Comparison of ENCODE assay signal across 14 cellular contexts in the genomic region with DNA sequence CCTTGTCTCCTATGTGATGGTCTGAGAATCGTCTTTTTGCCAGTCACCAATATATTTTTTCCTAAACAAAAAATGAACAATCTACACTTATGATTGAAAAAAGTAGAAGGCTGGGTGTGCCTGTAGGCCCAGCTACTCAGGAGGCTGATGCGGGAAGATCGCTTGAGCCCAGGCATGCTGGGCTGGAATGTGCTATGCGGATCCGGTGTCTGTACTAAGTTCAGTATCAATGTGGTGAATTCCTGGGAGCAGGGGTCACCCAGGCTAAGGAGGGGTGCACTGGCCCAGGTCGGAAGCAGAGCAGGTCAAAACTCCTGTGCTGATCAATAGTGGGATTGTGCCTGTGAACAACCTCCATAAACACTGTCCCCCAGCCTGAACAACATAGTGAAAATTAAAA. TPM values are rescaled to one million over a fixed set of nuclear protein-coding genes. Genes with fewer than 3 reads are reported as not detected.
DNase-seq lines count a peak whose midpoint lies in the region; ATAC-seq and TF ChIP-seq lines count a peak whose summit lies in the region.
"Had no signal": no experiment of that assay in that cellular context is flagged by ENCODE, and none has a peak within 500 bp of the region (broad histone marks: within the 10 kb centered on the region; RNA-seq: fewer than 3 reads in every experiment).

No MANE protein-coding gene starts in this region.

- no peaks in the 10 kb centered on the region for H3K9me3 Mint-ChIP-seq in Caco-2 (ENCODE audit: unreplicated experiment)
- H3K9me3 Mint-ChIP-seq in endodermal cell, result no peaks in the 10 kb centered on the region
- H3K9me3 Mint-ChIP-seq in progenitor cell of endocrine pancreas (ENCODE audit: low read depth), result no peaks in the 10 kb centered on the region
- H3K9me3 Mint-ChIP-seq: CD8-positive, alpha-beta T cell; H9 had no signal

- H2BK120ac ChIP-seq in IMR-90 (ENCODE audit: low read depth, low read length), result 0 out of 2 replicates have a peak overlapping the region, but pooled peaks have one; percentile 41

- H4K20me1 ChIP-seq in IMR-90 (ENCODE audit: insufficient read depth, low read length), result no peaks in the 10 kb centered on the region
- H4K20me1 ChIP-seq: BLaER1 treated with 17β-estradiol and CSF1 and Interleukin-3, amounts not matched to agents 10 nM and 100 nM had no signal

- TF ChIP-seq RAD21 in IMR-90 (IDR thresholded peaks at IDR 0.05; ENCODE audit: low read length), result no peak

- H3K4me2 ChIP-seq in IMR-90 (ENCODE audit: low read depth, low read length), result no peak overlapping the region
- H3K4me2 ChIP-seq: BLaER1 treated with 17β-estradiol and CSF1 and Interleukin-3, amounts not matched to agents 10 nM and 100 nM had no signal

- dilution Hi-C loops in IMR-90 (cut with HindIII; ENCODE audit: low sequenced_read_pairs, unreplicated experiment), result no loop called here

- in situ Hi-C loops in IMR-90 (cut with MboI; ENCODE audit: low sequenced_read_pairs), result no loop called here

- H3K18ac ChIP-seq in IMR-90 (ENCODE audit: low read depth, low read length), result no peak overlapping the region

- no peak overlapping the region for H3K4me3 ChIP-seq in Caco-2 (ENCODE audit: low read depth, low read length)
- H3K4me3 ChIP-seq in IMR-90 (ENCODE audit: insufficient read depth, low read depth, low read length), result no peak overlapping the region
- no peak overlapping the region for H3K4me3 ChIP-seq in endodermal cell (ENCODE audit: low read length)
- H3K4me3 ChIP-seq: BLaER1 treated with 17β-estradiol and CSF1 and Interleukin-3, amounts not matched to agents 10 nM and 100 nM had no signal

- CTCF ChIA-PET in Caco-2 (lab: Charles Lee) (no interaction called here), IMR-90 (lab: Yijun Ruan, JAX) (no interaction called here)

- no peak overlapping the region for H2AK9ac ChIP-seq in IMR-90 (replicated peaks; ENCODE audit: low read depth, low read length, poor library complexity)

- no peak for TF ChIP-seq POLR2A in IMR-90 (IDR thresholded peaks at IDR 0.05; ENCODE audit: low read depth, low read length)

- H2BK5ac ChIP-seq in IMR-90 (ENCODE audit: low read depth, low read length, poor library complexity, severe bottlenecking), result no peak overlapping the region

- POLR2A ChIA-PET in Caco-2 (lab: Charles Lee), result no interaction called here
- POLR2A ChIA-PET in IMR-90 (lab: Charles Lee; ENCODE audit: unreplicated experiment), result no interaction called here

- DNase-seq in Caco-2, result peak in 1 of 2 experiments; percentile 17
- DNase-seq in IMR-90, result no peak
- DNase-seq in endodermal cell, result no peak
- no peak for DNase-seq in progenitor cell of endocrine pancreas (ENCODE audit: low spot score, unreplicated experiment)
- no peak for DNase-seq in activated naive CD4-positive, alpha-beta T cell treated with anti-CD3 and anti-CD28 coated beads, Interleukin-2, amount 50 U/mL, for 16 hours
- no peak for DNase-seq in NCI-H526 (lab: John Stamatoyannopoulos, UW)
- DNase-seq: CD8-positive, alpha-beta T cell; DMS 273 treated with DMSO at 0.1 percent for 48 hours; DMS53; GDM1; GOT3; H9 had no signal

- intact Hi-C loops in Caco-2 (cut with micrococcal nuclease; ENCODE audit: unreplicated experiment) (no loop called here), IMR-90 (cut with micrococcal nuclease) (no loop called here)

- H3K27ac Mint-ChIP-seq in Caco-2 (ENCODE audit: unreplicated experiment), result peak overlapping the region; percentile 64
- H3K27ac Mint-ChIP-seq in endodermal cell, result peak overlapping the region; percentile 5
- peak overlapping the region; percentile 78 for H3K27ac Mint-ChIP-seq in progenitor cell of endocrine pancreas
- H3K27ac Mint-ChIP-seq: B cell; CD8-positive, alpha-beta T cell; H9 had no signal

- no peak overlapping the region for H3K56ac ChIP-seq in IMR-90 (ENCODE audit: extremely low read depth, insufficient read depth, low read length)

- peaks cover 19% of the 10 kb centered on the region for H3K4me1 ChIP-seq in Caco-2
- peaks cover 4% of the 10 kb centered on the region for H3K4me1 ChIP-seq in IMR-90 (ENCODE audit: control insufficient read depth, insufficient read depth, low read length)
- H3K4me1 ChIP-seq in endodermal cell (ENCODE audit: control insufficient read depth, insufficient read depth, low read length), result no peaks in the 10 kb centered on the region
- H3K4me1 ChIP-seq: BLaER1 treated with 17β-estradiol and CSF1 and Interleukin-3, amounts not matched to agents 10 nM and 100 nM had no signal

- TSS peak; percentile 66 for BruUV-seq in Caco-2 (replicated peaks; lab: Mats Ljungman, UMichigan)
- BruUV-seq in IMR-90 (replicated peaks; lab: Mats Ljungman, UMichigan), result no TSS peak

- H3K23ac ChIP-seq in IMR-90 (ENCODE audit: low read depth, low read length), result no peak overlapping the region

- H3K9me3 ChIP-seq in Caco-2, result no peaks in the 10 kb centered on the region
- H3K9me3 ChIP-seq in IMR-90 (ENCODE audit: control insufficient read depth, insufficient read depth, low read length), result no peaks in the 10 kb centered on the region
- H3K9me3 ChIP-seq in endodermal cell (ENCODE audit: control insufficient read depth, low read length), result no peaks in the 10 kb centered on the region
- H3K9me3 ChIP-seq: BLaER1 treated with 17β-estradiol and CSF1 and Interleukin-3, amounts not matched to agents 10 nM and 100 nM had no signal

- peaks cover 37% of the 10 kb centered on the region for H3K4me1 Mint-ChIP-seq in Caco-2 (ENCODE audit: low read depth, unreplicated experiment)
- H3K4me1 Mint-ChIP-seq in endodermal cell, result peaks cover 6% of the 10 kb centered on the region
- peaks cover 11% of the 10 kb centered on the region for H3K4me1 Mint-ChIP-seq in progenitor cell of endocrine pancreas (ENCODE audit: low read depth)
- H3K4me1 Mint-ChIP-seq: B cell had no signal

- H3K9ac ChIP-seq in IMR-90 (ENCODE audit: low read depth, low read length), result no peak overlapping the region
- no peak overlapping the region for H3K9ac ChIP-seq in endodermal cell (ENCODE audit: extremely low read depth, low read length, poor library complexity, severe bottlenecking)
- H3K9ac ChIP-seq: BLaER1 treated with 17β-estradiol and CSF1 and Interleukin-3, amounts not matched to agents 10 nM and 100 nM had no signal

- TF ChIP-seq CTCF in Caco-2 (IDR thresholded peaks at IDR 0.05; ENCODE audit: insufficient read depth in 1 of 2, low read depth in 1 of 2, low read length in 1 of 2, severe bottlenecking in 1 of 2, unreplicated experiment in 1 of 2), result no peak
- TF ChIP-seq CTCF in IMR-90 (conservative IDR thresholded peaks at IDR 0.05; ENCODE audit: low read depth, low read length), result no peak
- no peak for TF ChIP-seq CTCF in endodermal cell (conservative IDR thresholded peaks at IDR 0.05)
- no peak for TF ChIP-seq CTCF in progenitor cell of endocrine pancreas (IDR thresholded peaks at IDR 0.05; ENCODE audit: unreplicated experiment)

- H3K36me3 Mint-ChIP-seq in Caco-2 (ENCODE audit: insufficient read depth, unreplicated experiment) (peaks cover 10% of the 10 kb centered on the region), endodermal cell (ENCODE audit: low read depth) (no peaks in the 10 kb centered on the region), progenitor cell of endocrine pancreas (ENCODE audit: insufficient read depth) (no peaks in the 10 kb centered on the region)
- H3K36me3 Mint-ChIP-seq: CD8-positive, alpha-beta T cell had no signal

- H3K14ac ChIP-seq in IMR-90 (replicated peaks; ENCODE audit: low read depth, low read length), result no peak overlapping the region

- no peak overlapping the region for H2BK20ac ChIP-seq in IMR-90 (ENCODE audit: low read depth, low read length)

- H4K91ac ChIP-seq in IMR-90 (ENCODE audit: insufficient read depth, low read depth, low read length), result 0 out of 2 replicates have a peak overlapping the region, but pooled peaks have one; percentile 0

- 95% methylated on average over 4 of the region's 6 CpGs; no CpG with 5 or more reads in 1 of the 2 experiments for WGBS in IMR-90 (ENCODE audit: extremely low coverage in 2 of 2, insufficient read length in 1 of 2), 2 experiments
- 92% methylated on average over 6 of the region's 6 CpGs; no CpG with 5 or more reads in 1 of the 2 experiments for WGBS in endodermal cell (ENCODE audit: insufficient coverage in 1 of 2, insufficient read length in 1 of 2), 2 experiments

- H2BK15ac ChIP-seq in IMR-90 (ENCODE audit: low read depth, low read length), result no peak overlapping the region

- H3K9me1 ChIP-seq in IMR-90 (ENCODE audit: insufficient read depth, low read length), result no peaks in the 10 kb centered on the region; the same call in 1 of the 2 replicates

- H4K5ac ChIP-seq in IMR-90 (ENCODE audit: low read depth, low read length), result no peak overlapping the region

- H4K8ac ChIP-seq in IMR-90 (ENCODE audit: low read depth in 2 of 2, low read length in 2 of 2), result no peak overlapping the region

- H2AFZ ChIP-seq in IMR-90 (replicated peaks; ENCODE audit: low read length, poor library complexity), result no peak overlapping the region

- no peak overlapping the region for H2AK5ac ChIP-seq in IMR-90 (ENCODE audit: low read depth, low read length)

- H3K27me3 Mint-ChIP-seq in Caco-2 (ENCODE audit: insufficient read depth, unreplicated experiment) (no peaks in the 10 kb centered on the region), endodermal cell (ENCODE audit: insufficient read depth) (peaks cover 12% of the 10 kb centered on the region), progenitor cell of endocrine pancreas (no peaks in the 10 kb centered on the region)

- no peaks in the 10 kb centered on the region for H3K27me3 ChIP-seq in Caco-2 (replicated peaks; ENCODE audit: control insufficient read depth, insufficient read depth, low read length)
- no peaks in the 10 kb centered on the region for H3K27me3 ChIP-seq in IMR-90 (ENCODE audit: control insufficient read depth, insufficient read depth, low read length)
- no peaks in the 10 kb centered on the region for H3K27me3 ChIP-seq in endodermal cell (ENCODE audit: control insufficient read depth, insufficient read depth, low read length, poor library complexity, severe bottlenecking)
- H3K27me3 ChIP-seq: BLaER1 treated with 17β-estradiol and CSF1 and Interleukin-3, amounts not matched to agents 10 nM and 100 nM had no signal

- no peaks in the 10 kb centered on the region for H3K79me1 ChIP-seq in IMR-90 (ENCODE audit: low read depth in 1 of 2, low read length in 2 of 2)

- H3K27ac ChIP-seq in IMR-90 (ENCODE audit: insufficient read depth, low read length) (no peak overlapping the region), endodermal cell (ENCODE audit: low read depth, low read length) (no peak overlapping the region)
- H3K27ac ChIP-seq: BLaER1 treated with 17β-estradiol and CSF1 and Interleukin-3, amounts not matched to agents 10 nM and 100 nM had no signal

- ATAC-seq in IMR-90 (ENCODE audit: low read depth), result no peak
- ATAC-seq: CD8-positive, alpha-beta T cell had no signal

- H3K4me3 Mint-ChIP-seq in Caco-2 (ENCODE audit: unreplicated experiment) (peak overlapping the region; percentile 17), endodermal cell (no peak overlapping the region), progenitor cell of endocrine pancreas (ENCODE audit: low read depth) (no peak overlapping the region)
- H3K4me3 Mint-ChIP-seq: B cell; CD8-positive, alpha-beta T cell; H9 had no signal

- H3K4ac ChIP-seq in IMR-90 (ENCODE audit: low read depth, low read length), result no peak overlapping the region

- H3K36me3 ChIP-seq in Caco-2 (ENCODE audit: control insufficient read depth, insufficient read depth, low read length), result no peaks in the 10 kb centered on the region
- no peaks in the 10 kb centered on the region for H3K36me3 ChIP-seq in IMR-90 (ENCODE audit: control insufficient read depth, insufficient read depth, low read length)
- no peaks in the 10 kb centered on the region for H3K36me3 ChIP-seq in endodermal cell (ENCODE audit: control insufficient read depth, insufficient read depth, low read length)
- H3K36me3 ChIP-seq: BLaER1 treated with 17β-estradiol and CSF1 and Interleukin-3, amounts not matched to agents 10 nM and 100 nM had no signal

RNA-seq across cellular contexts. Expression of gene C1orf198, which starts 25.7 kb away (rescaled TPM):
- 80.1 and 92.2 TPM in 2 replicates for total RNA-seq in Caco-2 (2022)
- 74.4 and 76.2 TPM in 2 replicates for total RNA-seq in IMR-90 (2012; rRNA removed)
- 63.9 and 67.4 TPM in 2 replicates for polyA plus RNA-seq in IMR-90 (2012; rRNA removed)
- 33.0 and 75.6 TPM in 2 replicates for polyA plus RNA-seq in IMR-90 (2012; cell fraction: cytosol; rRNA removed)
- polyA plus RNA-seq in IMR-90 (2012; cell fraction: nucleus; rRNA removed; ENCODE audit: low replicate concordance), result 260 and 261 TPM in 2 replicates
- total RNA-seq in endodermal cell, result 10 to 100 TPM; 37.5 to 44.8 TPM
- polyA plus RNA-seq in endodermal cell (2013, experiment 1 of 2), result 61.8 TPM
- polyA plus RNA-seq in endodermal cell (2013, experiment 2 of 2), result 58.9 TPM
- 67.8 and 70.1 TPM in 2 replicates for total RNA-seq in progenitor cell of endocrine pancreas

Comparison
In these comparisons a context has a peak if more than half of its experiments do, and no peak if none do; other contexts are left out.
1. H3K27ac Mint-ChIP-seq: peak in every context shown above with its lines; median percentile 78 in progenitor cell of endocrine pancreas; 64 in Caco-2; 5 in endodermal cell.